ENCODE assay signal across 8 cellular contexts in the genomic region with DNA sequence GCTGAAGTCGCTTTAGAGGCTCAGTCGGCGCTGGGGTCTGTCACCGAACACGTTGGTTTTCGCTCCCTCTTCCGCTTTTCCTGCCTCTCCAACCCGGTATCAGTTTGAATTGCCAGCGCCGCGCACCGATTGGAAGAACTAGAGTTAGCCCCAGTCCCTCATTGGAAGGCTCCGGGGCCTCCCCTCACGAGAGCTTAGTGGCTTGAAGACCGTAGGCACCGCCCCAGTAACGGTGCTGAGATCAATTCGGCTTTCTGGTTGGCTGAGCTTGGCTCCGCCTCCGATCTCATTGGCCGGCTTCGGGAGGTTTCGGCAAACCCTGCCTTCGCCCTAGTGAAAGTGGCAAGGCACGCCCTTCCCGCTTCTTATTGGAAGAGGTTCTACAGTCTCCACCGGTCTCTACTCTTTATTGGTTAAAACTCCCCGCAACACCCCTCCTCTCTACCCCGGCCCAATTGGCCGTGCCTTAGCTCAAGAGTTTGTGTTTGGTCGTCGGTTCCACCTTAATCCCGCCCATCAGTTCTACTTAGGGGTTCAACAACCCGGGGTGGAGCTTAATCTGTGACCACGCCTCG. TPM values are rescaled to one million over a fixed set of nuclear protein-coding genes. Genes with fewer than 3 reads are reported as not detected.
DNase-seq lines count a peak whose midpoint lies in the region; ATAC-seq, FAIRE-seq and TF ChIP-seq lines count a peak whose summit lies in the region.
"Not testable (repeated sequence)": the region's sequence is repeated elsewhere in the genome, so short reads cannot be mapped to it uniquely, and the experiment has no call there.

A gene (minus strand): TSS at position 51 of the 575 bp plus-strand sequence. CDS start 814 bp downstream, outside the sequence.

- intact Hi-C loops in Panc1 (cut with micrococcal nuclease; ENCODE audit: unreplicated experiment): not testable (repeated sequence)

- H3K4me1 ChIP-seq in Panc1 (ENCODE audit: control insufficient read depth, insufficient read depth, low read length): not testable (repeated sequence)

- BruUV-seq in Panc1 (replicated peaks; lab: Mats Ljungman, UMichigan): not testable (repeated sequence)

- DNase-seq in DMS53 (lab: John Stamatoyannopoulos, UW) (peak; percentile 100), H54 (ENCODE audit: insufficient read length, low spot score) (peak; percentile 30), Kasumi-1 (lab: John Stamatoyannopoulos, UW) (peak; percentile 99), Panc1 (ENCODE audit: low read depth, low spot score) (peak; percentile 99), activated T-cell treated with anti-CD3 and anti-CD28 coated beads for 48 hours (ENCODE audit: low read depth) (peak; percentile 92), epithelial cell of proximal tubule (ENCODE audit: low read depth) (peak; percentile 98), myocyte (ENCODE audit: low read depth) (peak; percentile 100)
- DNase-seq in stimulated activated CD8-positive, alpha-beta memory T cell treated with anti-CD3 and anti-CD28 coated beads, Interleukin-4, amount 100 ng/mL, for 24 hours (ENCODE audit: low read depth): peak; percentile 93

- not testable (repeated sequence) for H3K36me3 ChIP-seq in Panc1 (ENCODE audit: control insufficient read depth, insufficient read depth, low read length)

- not testable (repeated sequence) for TF ChIP-seq POLR2A in H54 (IDR thresholded peaks at IDR 0.05; ENCODE audit: low read depth, low read length)

- ATAC-seq in Panc1: peak; percentile 90

- FAIRE-seq in H54 (lab: Jason Lieb, UNC): not testable (repeated sequence)

- in situ Hi-C loops in Panc1 (cut with HindIII; ENCODE audit: low pct_unique_long_range_greater_than_20kb, low sequenced_read_pairs): not testable (repeated sequence)

- H3K4me3 ChIP-seq in Panc1 (ENCODE audit: low read depth in 2 of 2, low read length in 2 of 2): peak within 1 kb of the TSS; percentile 40 to 45
- H3K4me3 ChIP-seq in epithelial cell of proximal tubule (ENCODE audit: low read depth, low read length): peak within 1 kb of the TSS; percentile 58

- H3K9me3 ChIP-seq in Panc1 (ENCODE audit: control insufficient read depth, insufficient read depth, low read depth, low read length): not testable (repeated sequence)

- CTCF ChIA-PET in Panc1 (lab: Charles Lee): not testable (repeated sequence)

- not testable (repeated sequence) for TF ChIP-seq CTCF in Panc1 (IDR thresholded peaks at IDR 0.05); epithelial cell of proximal tubule (conservative IDR thresholded peaks at IDR 0.05; ENCODE audit: low read depth, low read length)

- not testable (repeated sequence) for H3K27ac ChIP-seq in Panc1 (ENCODE audit: low read length)

- POLR2A ChIA-PET in Panc1 (lab: Charles Lee): not testable (repeated sequence)

- H3K27me3 ChIP-seq in Panc1 (ENCODE audit: control insufficient read depth, insufficient read depth, low read length): not testable (repeated sequence)

RNA-seq across cellular contexts. Expression of the gene that starts here (rescaled TPM):
- total RNA-seq in Panc1 (2021; ENCODE audit: unreplicated experiment) (29.2 TPM), epithelial cell of proximal tubule (5.1 and 6.9 TPM in 2 replicates), myocyte (0.21 and 2.5 TPM in 2 replicates)
- polyA plus RNA-seq in Panc1 (2012; ENCODE audit: insufficient read length): 23.1 TPM
- 1.6 TPM for polyA plus RNA-seq in myocyte (2012)

Comparison
In these comparisons a context has a peak if more than half of its experiments do, and no peak if none do; other contexts are left out.
1. DNase-seq: peak in every context shown above with its lines; median percentile 100 in DMS53; 100 in myocyte; 99 in Kasumi-1; 99 in Panc1; 98 in epithelial cell of proximal tubule; 93 in stimulated activated CD8-positive, alpha-beta memory T cell treated with anti-CD3 and anti-CD28 coated beads, Interleukin-4, amount 100 ng/mL, for 24 hours; 92 in activated T-cell treated with anti-CD3 and anti-CD28 coated beads for 48 hours; 30 in H54.